In the genomic region with DNA sequence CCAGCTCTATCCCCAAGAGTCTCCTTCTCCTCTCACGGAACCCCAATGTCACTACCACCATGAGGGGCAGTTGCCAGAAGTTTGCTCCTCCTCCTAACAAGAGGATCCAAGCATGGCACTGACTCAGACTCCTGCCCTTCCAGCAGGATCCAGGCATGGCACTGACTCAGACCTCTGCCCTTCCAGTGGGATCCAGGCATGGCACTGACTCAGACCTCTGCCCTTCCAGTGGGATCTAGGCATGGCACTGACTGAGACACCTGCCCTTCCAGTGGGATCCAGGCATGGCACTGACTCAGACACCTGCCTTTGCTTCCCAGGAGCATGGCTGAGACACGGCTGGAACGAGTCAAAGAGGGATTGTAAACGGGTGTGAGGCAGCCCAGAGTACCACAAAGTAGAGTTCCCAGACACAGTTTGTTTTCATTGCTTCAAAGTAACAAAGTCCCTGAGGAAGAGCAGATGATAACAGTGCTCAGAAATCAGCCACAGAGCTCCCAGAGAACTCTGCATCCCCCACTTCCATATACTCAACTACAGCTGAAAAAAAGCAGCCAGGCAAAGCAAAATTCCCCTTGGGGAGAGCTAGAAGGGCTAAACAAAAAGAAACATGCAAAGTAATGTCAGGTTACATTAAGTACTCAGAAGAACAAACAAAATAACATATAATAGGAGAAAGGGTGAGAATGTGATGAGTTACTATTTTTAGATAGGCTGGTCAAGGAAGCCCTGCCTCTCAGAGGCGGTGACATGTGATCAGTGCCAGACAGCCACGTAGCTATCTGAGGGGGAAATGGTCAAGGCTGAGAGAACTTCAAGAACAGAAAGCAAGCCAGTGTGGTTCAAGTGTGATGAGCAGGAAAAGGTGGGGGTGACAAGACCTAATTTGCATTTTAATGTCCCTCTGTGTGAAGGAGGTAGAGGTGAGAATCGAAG, we compare ENCODE assay signal across 9 cellular contexts. TPM values are rescaled to one million over a fixed set of nuclear protein-coding genes. Genes with fewer than 3 reads are reported as not detected.
A peak's percentile ranks its signal among the peaks of the same experiment; 100 is the strongest.
DNase-seq lines count a peak whose midpoint lies in the region; ATAC-seq and TF ChIP-seq lines count a peak whose summit lies in the region.
"Had no signal": no experiment of that assay in that cellular context is flagged by ENCODE, and none has a peak within 500 bp of the region (broad histone marks: within the 10 kb centered on the region; RNA-seq: fewer than 3 reads in every experiment).

No MANE protein-coding gene starts in this region.

- H3K4me2 ChIP-seq in trophoblast cell (ENCODE audit: low read length) = no peak overlapping the region

- ATAC-seq in GM18907 (IDR thresholded peaks at IDR 0.05; ENCODE audit: unreplicated experiment) = peak; percentile 88
- peak; percentile 77 for ATAC-seq in HG03025 (IDR thresholded peaks at IDR 0.05; ENCODE audit: low FRiP score, unreplicated experiment)

- no peaks in the 10 kb centered on the region for H3K9me3 Mint-ChIP-seq in CD14-positive monocyte

- H2BK12ac ChIP-seq in trophoblast cell (ENCODE audit: low read length) = no peak overlapping the region

- H3K79me2 ChIP-seq in trophoblast cell (ENCODE audit: control insufficient read depth, insufficient read depth, low read length, poor library complexity) = peaks cover 3% of the 10 kb centered on the region

- no CpG with 5 or more reads among the region's 7 CpGs for WGBS in trophoblast cell (ENCODE audit: extremely low coverage, insufficient coverage, insufficient read length)

- H2AK5ac ChIP-seq in trophoblast cell (ENCODE audit: low read length) = no peak overlapping the region

- no peaks in the 10 kb centered on the region for H3K27me3 Mint-ChIP-seq in CD14-positive monocyte (ENCODE audit: low read depth in 3 of 3)

- no peak overlapping the region for H4K91ac ChIP-seq in trophoblast cell (ENCODE audit: low read depth, low read length)

- peak overlapping the region; percentile 13 to 80 (median 63) for H3K27ac Mint-ChIP-seq in CD14-positive monocyte

- no peak overlapping the region for H4K8ac ChIP-seq in trophoblast cell (ENCODE audit: low read depth, low read length)

- peaks cover 5% of the 10 kb centered on the region for H3K4me1 ChIP-seq in NT2/D1 (ENCODE audit: insufficient read depth, insufficient read length)
- peaks cover 1 to 5% of the 10 kb centered on the region in 2 experiments for H3K4me1 ChIP-seq in trophoblast cell (ENCODE audit: control insufficient read depth in 1 of 2, insufficient read depth in 2 of 2, low read length in 2 of 2)

- DNase-seq in CD14-positive monocyte (ENCODE audit: low spot score) (peak; percentile 43), NT2/D1 (ENCODE audit: low read depth, low spot score) (no peak), cardiac fibroblast (ENCODE audit: low read depth in 2 of 2) (peak; percentile 62 to 72), trophoblast cell (no peak), SHP77 treated with DMSO at 0.1 percent for 48 hours (lab: John Stamatoyannopoulos, UW) (no peak), SKM-1 treated with dmso at 0.1 percent for 144 hours (lab: John Stamatoyannopoulos, UW; ENCODE audit: unreplicated experiment) (no peak)

- peaks cover 12 to 31% of the 10 kb centered on the region in 2 donors for H3K36me3 Mint-ChIP-seq in CD14-positive monocyte

- no peak overlapping the region for H3K27ac ChIP-seq in trophoblast cell (ENCODE audit: low read depth, low read length)
- H3K27ac ChIP-seq: neutrophil had no signal

- H4K12ac ChIP-seq in trophoblast cell (ENCODE audit: low read depth, low read length) = no peak overlapping the region

- H3K27me3 ChIP-seq in NT2/D1 (ENCODE audit: insufficient read depth, insufficient read length) (no peaks in the 10 kb centered on the region), trophoblast cell (ENCODE audit: insufficient read depth, low read length) (no peaks in the 10 kb centered on the region)
- H3K27me3 ChIP-seq: neutrophil had no signal

- no peak overlapping the region for H3K18ac ChIP-seq in trophoblast cell (ENCODE audit: low read length)

- H3K9me3 ChIP-seq in NT2/D1 (ENCODE audit: insufficient read depth, low read length) (no peaks in the 10 kb centered on the region), trophoblast cell (ENCODE audit: insufficient read depth, low read depth, low read length) (no peaks in the 10 kb centered on the region)
- H3K9me3 ChIP-seq: neutrophil had no signal

- peaks cover 35% of the 10 kb centered on the region for H3K4me1 Mint-ChIP-seq in CD14-positive monocyte

- H3K4me3 Mint-ChIP-seq in CD14-positive monocyte = peak overlapping the region; percentile 55 to 63

- H3K4ac ChIP-seq in trophoblast cell (ENCODE audit: low read depth, low read length) = peak overlapping the region; percentile 6

- intact Hi-C loops in CD14-positive monocyte (cut with micrococcal nuclease) = no loop called here

- H3K9ac ChIP-seq in NT2/D1 (ENCODE audit: insufficient read length, low read depth) (peak overlapping the region; percentile 15), trophoblast cell (ENCODE audit: low read length) (no peak overlapping the region)

- peaks cover 3% of the 10 kb centered on the region for H3K79me1 ChIP-seq in trophoblast cell (ENCODE audit: low read length)

- H2AFZ ChIP-seq in trophoblast cell (ENCODE audit: insufficient read depth, low read length, poor library complexity) = no peak overlapping the region

- H2BK5ac ChIP-seq in trophoblast cell (ENCODE audit: low read depth, low read length, poor library complexity) = no peak overlapping the region

- H3K36me3 ChIP-seq in NT2/D1 (ENCODE audit: insufficient read depth, insufficient read length, low read length) (peaks cover 61% of the 10 kb centered on the region), trophoblast cell (ENCODE audit: control insufficient read depth in 1 of 2, insufficient read depth in 2 of 2, low read length in 2 of 2) (peaks cover 18 to 19% of the 10 kb centered on the region in 2 experiments)

- H3K14ac ChIP-seq in trophoblast cell (ENCODE audit: low read length) = no peak overlapping the region

- H3K23ac ChIP-seq in trophoblast cell (ENCODE audit: low read length) = no peak overlapping the region

- no peak for TF ChIP-seq CTCF in CD14-positive monocyte (IDR thresholded peaks at IDR 0.05)
- no peak for TF ChIP-seq CTCF in cardiac fibroblast (IDR thresholded peaks at IDR 0.05; ENCODE audit: low read depth, low read length)

- H2BK120ac ChIP-seq in trophoblast cell (ENCODE audit: insufficient read depth, low read length, poor library complexity) = no peak overlapping the region

- no peak overlapping the region for H3K4me3 ChIP-seq in NT2/D1 (ENCODE audit: insufficient read length, low read depth)
- no peak overlapping the region for H3K4me3 ChIP-seq in cardiac fibroblast (replicated peaks in 1 of 2; ENCODE audit: low read depth in 2 of 2, low read length in 2 of 2)
- no peak overlapping the region for H3K4me3 ChIP-seq in trophoblast cell (ENCODE audit: low read depth, low read length)

RNA-seq across cellular contexts. Expression of gene BUB1, which starts 3.0 kb away (rescaled TPM):
- polyA plus RNA-seq in CD14-positive monocyte = under 1 TPM; 0.24 to 0.30 TPM
- 33.7 and 37.0 TPM in 2 replicates for polyA plus RNA-seq in trophoblast cell (2013)

RNA-seq across cellular contexts. Expression of gene ACOXL, which starts 57.5 kb away (rescaled TPM):
- under 1 TPM in 1 of 2 donors, not detected in 1; 0.35 TPM for polyA plus RNA-seq in CD14-positive monocyte
- 0.08 and 0.14 TPM in 2 replicates for polyA plus RNA-seq in trophoblast cell (2013)

Comparison
In these comparisons a context has a peak if more than half of its experiments do, and no peak if none do; other contexts are left out.
1. DNase-seq: peak in CD14-positive monocyte (single experiment) and cardiac fibroblast (2 of 2); none in NT2/D1 (single experiment), trophoblast cell (0 of 2), SHP77 treated with DMSO at 0.1 percent for 48 hours (single experiment) and SKM-1 treated with dmso at 0.1 percent for 144 hours (single experiment).